In the genomic region with DNA sequence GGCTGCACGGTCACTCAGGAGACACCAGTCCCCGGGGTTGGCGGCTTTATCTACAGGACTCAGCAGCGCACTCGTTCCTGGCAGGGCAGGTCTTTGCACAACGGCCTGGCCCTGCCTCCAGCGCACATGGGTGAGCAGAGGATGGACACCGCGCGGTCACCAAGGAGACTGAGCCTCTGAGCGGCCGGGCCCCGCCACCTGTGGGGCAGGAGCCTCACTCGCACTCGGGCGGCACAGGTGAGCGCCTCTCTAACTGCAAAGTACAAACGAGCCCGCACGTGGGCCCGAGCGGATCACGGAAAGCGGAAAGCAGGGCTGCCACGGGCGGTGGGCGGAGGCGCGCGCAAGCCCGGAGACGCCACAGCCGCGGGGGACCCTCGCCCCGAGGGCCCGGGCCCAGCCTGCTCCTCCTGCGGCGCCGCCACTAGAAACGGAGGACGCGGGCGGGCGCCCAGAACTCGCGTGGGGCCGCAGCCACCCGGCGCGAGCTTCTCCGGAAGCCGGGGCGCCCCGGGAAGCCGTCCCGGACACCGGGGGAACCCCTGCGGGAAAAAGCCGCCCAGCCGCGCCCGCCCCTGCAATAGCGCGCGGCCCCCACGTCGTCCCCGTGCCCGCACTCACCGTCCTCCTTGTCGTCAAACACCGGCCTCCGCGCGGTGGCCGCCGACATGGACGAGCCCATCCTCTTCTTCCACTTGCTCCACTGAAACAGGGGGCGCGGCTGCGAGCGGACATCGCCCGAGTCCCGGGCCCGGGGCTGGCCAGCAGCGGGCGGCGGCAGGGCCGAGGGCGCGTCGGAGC, we compare ENCODE assay signal across 8 cellular contexts. TPM values are rescaled to one million over a fixed set of nuclear protein-coding genes. Genes with fewer than 3 reads are reported as not detected.
DNase-seq lines count a peak whose midpoint lies in the region; ATAC-seq and TF ChIP-seq lines count a peak whose summit lies in the region.

No MANE protein-coding gene starts in this region.

- peak overlapping the region; percentile 85 for H3K4me3 Mint-ChIP-seq in activated naive CD4-positive, alpha-beta T cell treated with anti-CD3 and anti-CD28 coated beads for 36 hours

- H3K9me3 Mint-ChIP-seq in activated naive CD4-positive, alpha-beta T cell treated with anti-CD3 and anti-CD28 coated beads for 36 hours, result no peaks in the 10 kb centered on the region

- H3K4me3 ChIP-seq in left ventricle myocardium inferior (peak overlapping the region; percentile 84), retinal pigment epithelial cell (ENCODE audit: low read length) (peak overlapping the region; percentile 29)

- DNase-seq in NCI-H748 (lab: John Stamatoyannopoulos, UW; ENCODE audit: unreplicated experiment) (peak; percentile 88), left ventricle myocardium inferior (peak; percentile 33), retinal pigment epithelial cell (ENCODE audit: low read depth) (no peak), A172 (ENCODE audit: low spot score) (no peak), LoVo (ENCODE audit: low spot score) (no peak)
- DNase-seq in activated naive CD4-positive, alpha-beta T cell treated with anti-CD3 and anti-CD28 coated beads for 36 hours, result peak; percentile 34

- TF ChIP-seq CTCF in left ventricle myocardium inferior (IDR thresholded peaks at IDR 0.05; ENCODE audit: borderline replicate concordance), result no peak
- no peak for TF ChIP-seq CTCF in retinal pigment epithelial cell (conservative IDR thresholded peaks at IDR 0.05; ENCODE audit: low read depth, low read length)

- no peaks in the 10 kb centered on the region for H3K36me3 ChIP-seq in left ventricle myocardium inferior

- peaks cover 9% of the 10 kb centered on the region for H3K4me1 Mint-ChIP-seq in activated naive CD4-positive, alpha-beta T cell treated with anti-CD3 and anti-CD28 coated beads for 36 hours (ENCODE audit: low read depth)

- H3K4me1 ChIP-seq in left ventricle myocardium inferior, result peaks cover 22% of the 10 kb centered on the region

- intact Hi-C loops in activated naive CD4-positive, alpha-beta T cell treated with anti-CD3 and anti-CD28 coated beads for 36 hours (cut with micrococcal nuclease), result loop anchor here (1.0 to 10.0 kb wide), 5 partner anchors 45 to 1088 kb away; partner anchors contain the start of genes BNIP3, INPP5A and MTG1
- intact Hi-C loops in left ventricle myocardium inferior (cut with micrococcal nuclease), result no loop called here

- no peak overlapping the region for H3K27ac Mint-ChIP-seq in activated naive CD4-positive, alpha-beta T cell treated with anti-CD3 and anti-CD28 coated beads for 36 hours

- ATAC-seq in GM18498 (IDR thresholded peaks at IDR 0.05; ENCODE audit: unreplicated experiment) (peak; percentile 18), HG02678 (IDR thresholded peaks at IDR 0.05; ENCODE audit: unreplicated experiment) (peak; percentile 24)

- CTCF ChIA-PET in activated naive CD4-positive, alpha-beta T cell treated with anti-CD3 and anti-CD28 coated beads for 36 hours (lab: Charles Lee), result no interaction called here

- peak overlapping the region; percentile 23 for H3K27ac ChIP-seq in left ventricle myocardium inferior (replicated peaks)

- no peaks in the 10 kb centered on the region for H3K36me3 Mint-ChIP-seq in activated naive CD4-positive, alpha-beta T cell treated with anti-CD3 and anti-CD28 coated beads for 36 hours (ENCODE audit: low read depth)

- peaks cover 2% of the 10 kb centered on the region for H3K27me3 Mint-ChIP-seq in activated naive CD4-positive, alpha-beta T cell treated with anti-CD3 and anti-CD28 coated beads for 36 hours (ENCODE audit: low read depth)

- H3K9me3 ChIP-seq in left ventricle myocardium inferior (replicated peaks), result no peaks in the 10 kb centered on the region

- H3K27me3 ChIP-seq in left ventricle myocardium inferior (ENCODE audit: low read depth), result no peaks in the 10 kb centered on the region

RNA-seq across cellular contexts. Expression of gene STK32C, which starts 0.6 kb away (rescaled TPM):
- total RNA-seq in activated naive CD4-positive, alpha-beta T cell treated with anti-CD3 and anti-CD28 coated beads for 36 hours, result 10 to 100 TPM; 16.5 to 16.6 TPM
- 4.4 TPM for total RNA-seq in left ventricle myocardium inferior
- 19.4 and 23.0 TPM in 2 replicates for total RNA-seq in A172 (2014; rRNA removed; shearing (Covaris generic))

RNA-seq across cellular contexts. Expression of gene LRRC27, which starts 24.8 kb away (rescaled TPM):
- total RNA-seq in activated naive CD4-positive, alpha-beta T cell treated with anti-CD3 and anti-CD28 coated beads for 36 hours, result 1 to 10 TPM; 1.5 to 1.9 TPM
- 3.8 TPM for total RNA-seq in left ventricle myocardium inferior
- total RNA-seq in A172 (2014; rRNA removed; shearing (Covaris generic)), result 1.6 and 2.7 TPM in 2 replicates

Comparison
In these comparisons a context has a peak if more than half of its experiments do, and no peak if none do; other contexts are left out.
1. DNase-seq: peak in NCI-H748 (single experiment), activated naive CD4-positive, alpha-beta T cell treated with anti-CD3 and anti-CD28 coated beads for 36 hours (single experiment) and left ventricle myocardium inferior (single experiment); none in retinal pigment epithelial cell (single experiment), A172 (single experiment) and LoVo (single experiment).